Comparison of ENCODE assay signal across 1 cellular context in genomic region chr19:48714759-48715261, GRCh38.
TF ChIP-seq lines count a peak whose summit lies in the region.

No MANE protein-coding gene starts in this region.

TF ChIP-seq in HCT116, 20 proteins besides CTCF, POLR2A, EP300 and RAD21 (continued from another document):
- TF ChIP-seq REST (IDR thresholded peaks at IDR 0.05; ENCODE audit: low read depth) (no peak), EZH2 (IDR thresholded peaks at IDR 0.05) (no peak), CBX3 (IDR thresholded peaks at IDR 0.05; ENCODE audit: low read depth) (no peak), MAX (IDR thresholded peaks at IDR 0.05) (no peak), YY1 (IDR thresholded peaks at IDR 0.05; ENCODE audit: extremely low read depth, insufficient replicate concordance, low read depth, low read length) (no peak), SRF (IDR thresholded peaks at IDR 0.05; ENCODE audit: low read depth) (no peak), ZNF274 (IDR thresholded peaks at IDR 0.05; ENCODE audit: low read depth, low read length) (no peak), POLR2AphosphoS5 (IDR thresholded peaks at IDR 0.05; ENCODE audit: low read depth, low read length) (no peak), TCF7L2 (IDR thresholded peaks at IDR 0.05; ENCODE audit: borderline replicate concordance, extremely low read depth, insufficient read depth, insufficient read length) (no peak)
